14 cellular contexts compared by ENCODE assay signal in the genomic region with DNA sequence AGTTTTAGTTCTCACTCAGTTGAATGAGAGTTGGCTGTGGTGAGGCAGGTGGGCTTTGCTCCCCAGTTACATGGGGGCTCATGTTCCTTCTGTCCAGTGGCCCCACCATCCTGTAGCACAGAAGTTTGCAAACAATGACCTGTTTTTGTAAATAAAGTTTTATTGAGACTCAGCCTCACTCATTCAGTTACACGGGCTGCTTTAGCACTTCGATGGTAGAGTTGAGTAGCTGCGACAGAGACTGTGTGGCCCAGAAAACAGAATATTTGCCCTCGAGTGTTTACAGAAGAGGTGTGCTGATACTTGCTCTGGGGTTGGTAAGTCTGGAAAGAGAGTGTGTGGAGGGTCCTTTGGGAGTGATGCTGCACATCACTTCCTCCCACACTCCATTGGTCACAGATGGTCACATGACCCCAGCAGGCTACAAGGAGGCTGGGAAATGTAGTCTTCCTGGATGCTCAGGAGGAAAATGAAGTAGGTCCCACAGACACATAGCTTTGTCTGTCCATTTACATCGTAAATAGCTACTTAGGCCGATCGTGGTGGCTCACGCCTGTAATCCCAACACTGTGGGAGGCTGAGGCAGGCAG. TPM values are rescaled to one million over a fixed set of nuclear protein-coding genes. Genes with fewer than 3 reads are reported as not detected.
DNase-seq lines count a peak whose midpoint lies in the region; ATAC-seq, FAIRE-seq and TF ChIP-seq lines count a peak whose summit lies in the region.
"Had no signal": no experiment of that assay in that cellular context is flagged by ENCODE, and none has a peak within 500 bp of the region (broad histone marks: within the 10 kb centered on the region; RNA-seq: fewer than 3 reads in every experiment).

No MANE protein-coding gene starts in this region.

- H3K79me2 ChIP-seq in GM23338 (replicated peaks; ENCODE audit: insufficient read depth), result no peaks in the 10 kb centered on the region

- DNase-seq in CMK (ENCODE audit: low read depth) (peak; percentile 12), GM23338 (ENCODE audit: low spot score) (peak; percentile 60), RCC 7860 (ENCODE audit: low spot score) (peak; percentile 4), iPS DF 19.7 (ENCODE audit: low read depth, low spot score) (peak; percentile 42), GOT3 (lab: John Stamatoyannopoulos, UW) (no peak), MG63 (no peak), SHP77 treated with DMSO at 0.1 percent for 48 hours (lab: John Stamatoyannopoulos, UW) (no peak)
- DNase-seq: HFFc6, left colon, NCI-H1694 treated with DMSO at 0.1 percent for 48 hours had no signal

- H2AFZ ChIP-seq in GM23338, result peak overlapping the region; percentile 33; the same call in 1 of the 2 replicates

- H3K27ac ChIP-seq in GM23338 (ENCODE audit: low read depth), result no peak overlapping the region
- H3K27ac ChIP-seq: ascending aorta had no signal

- no peaks in the 10 kb centered on the region; the same call in 2 of the 3 replicates for H3K4me1 Mint-ChIP-seq in GM23338

- no peak overlapping the region for H3K27ac Mint-ChIP-seq in GM23338
- H3K27ac Mint-ChIP-seq: HFFc6 had no signal

- H3K36me3 Mint-ChIP-seq in GM23338 (ENCODE audit: low read depth), result peaks cover 2% of the 10 kb centered on the region; the same call in 1 of the 3 replicates

- no peaks in the 10 kb centered on the region for H3K27me3 ChIP-seq in GM23338 (ENCODE audit: insufficient read depth)
- H3K27me3 ChIP-seq in MG63, result no peaks in the 10 kb centered on the region
- H3K27me3 ChIP-seq: ascending aorta had no signal

- no peak overlapping the region for H3K4me2 ChIP-seq in GM23338

- H3K4me1 ChIP-seq in GM23338 (ENCODE audit: insufficient read depth), result no peaks in the 10 kb centered on the region
- H3K4me1 ChIP-seq: ascending aorta had no signal

- ATAC-seq in GM23338, result peak; percentile 77
- no peak for ATAC-seq in GM21737 (IDR thresholded peaks at IDR 0.05; ENCODE audit: unreplicated experiment)
- ATAC-seq: left colon had no signal

- no peaks in the 10 kb centered on the region for H3K36me3 ChIP-seq in GM23338 (ENCODE audit: insufficient read depth)
- H3K36me3 ChIP-seq in MG63, result no peaks in the 10 kb centered on the region
- H3K36me3 ChIP-seq: ascending aorta had no signal

- no peak overlapping the region for H3K4me3 Mint-ChIP-seq in GM23338
- H3K4me3 Mint-ChIP-seq: HFFc6 had no signal

- H3K9me2 ChIP-seq in GM23338 (ENCODE audit: insufficient read depth), result peaks cover 13% of the 10 kb centered on the region

- H3K27me3 Mint-ChIP-seq in GM23338 (ENCODE audit: insufficient read depth, low read depth, poor library complexity), result peaks cover 17% of the 10 kb centered on the region

- FAIRE-seq in RCC 7860 (lab: Jason Lieb, UNC), result no peak
- FAIRE-seq: D721Med had no signal

- TF ChIP-seq CTCF in GM23338 (conservative IDR thresholded peaks at IDR 0.05; ENCODE audit: low read depth in 2 of 2), result no peak

- peaks cover 11% of the 10 kb centered on the region; the same call in 2 of the 3 replicates for H3K9me3 Mint-ChIP-seq in GM23338

- no peaks in the 10 kb centered on the region for H4K20me1 ChIP-seq in GM23338 (replicated peaks; ENCODE audit: insufficient read depth)

- H3K4me3 ChIP-seq in GM23338, result no peak overlapping the region
- H3K4me3 ChIP-seq in MG63, result no peak overlapping the region
- H3K4me3 ChIP-seq: ascending aorta had no signal

- H3K9me3 ChIP-seq in MG63, result no peaks in the 10 kb centered on the region
- H3K9me3 ChIP-seq: ascending aorta had no signal

- no peaks in the 10 kb centered on the region for H3F3A ChIP-seq in GM23338 (replicated peaks; ENCODE audit: low read depth)

TF ChIP-seq in GM23338, 12 proteins besides CTCF, POLR2A, EP300 and RAD21:
- TF ChIP-seq CREB1 (CRISPR knock-in tag; IDR thresholded peaks at IDR 0.05; ENCODE audit: low read depth), result peak; percentile 79
- TF ChIP-seq ZNF114 (CRISPR knock-in tag; IDR thresholded peaks at IDR 0.05), result no peak
- TF ChIP-seq, protein P1, sequence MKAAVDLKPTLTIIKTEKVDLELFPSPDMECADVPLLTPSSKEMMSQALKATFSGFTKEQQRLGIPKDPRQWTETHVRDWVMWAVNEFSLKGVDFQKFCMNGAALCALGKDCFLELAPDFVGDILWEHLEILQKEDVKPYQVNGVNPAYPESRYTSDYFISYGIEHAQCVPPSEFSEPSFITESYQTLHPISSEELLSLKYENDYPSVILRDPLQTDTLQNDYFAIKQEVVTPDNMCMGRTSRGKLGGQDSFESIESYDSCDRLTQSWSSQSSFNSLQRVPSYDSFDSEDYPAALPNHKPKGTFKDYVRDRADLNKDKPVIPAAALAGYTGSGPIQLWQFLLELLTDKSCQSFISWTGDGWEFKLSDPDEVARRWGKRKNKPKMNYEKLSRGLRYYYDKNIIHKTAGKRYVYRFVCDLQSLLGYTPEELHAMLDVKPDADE (IDR thresholded peaks at IDR 0.05), result peak; percentile 67; the same call in 1 of the 2 replicates
TF ChIP-seq in GM23338: peak in this region for 2.

RNA-seq across cellular contexts. Expression of a gene that starts 34.6 kb away (rescaled TPM):
- total RNA-seq in GM23338 (2014; rRNA removed; shearing (Covaris generic)), result 20.3 and 28.5 TPM in 2 replicates
- polyA plus RNA-seq in GM23338 (2016; fragmentation: Nextera tagmentation; extraction: Ambion mirVana), result 63.5 and 67.7 TPM in 2 replicates
- 11.1 and 26.7 TPM in 2 replicates for total RNA-seq in MG63 (2014; rRNA removed; shearing (Covaris generic); ENCODE audit: low replicate concordance)

RNA-seq across cellular contexts. Expression of a gene that starts 37.7 kb away (rescaled TPM):
- not detected in 2 replicates for total RNA-seq in GM23338 (2014; rRNA removed; shearing (Covaris generic))
- polyA plus RNA-seq in GM23338 (2016; fragmentation: Nextera tagmentation; extraction: Ambion mirVana), result not detected in 2 replicates
- total RNA-seq in MG63 (2014; rRNA removed; shearing (Covaris generic); ENCODE audit: low replicate concordance), result not detected in 2 replicates
- total RNA-seq: ascending aorta, epithelial cell of proximal tubule, HFFc6, left colon had no signal

Comparison
In these comparisons a context has a peak if more than half of its experiments do, and no peak if none do; other contexts are left out.
1. DNase-seq: peak in CMK (single experiment), GM23338 (single experiment), RCC 7860 (single experiment) and iPS DF 19.7 (single experiment); none in GOT3 (single experiment), MG63 (single experiment) and SHP77 treated with DMSO at 0.1 percent for 48 hours (single experiment).